In genomic region chr12:52010152-52010622, GRCh38 we compare ENCODE assay signal across 8 cellular contexts. TPM values are rescaled to one million over a fixed set of nuclear protein-coding genes. Genes with fewer than 3 reads are reported as not detected.
DNase-seq lines count a peak whose midpoint lies in the region; ATAC-seq, FAIRE-seq and TF ChIP-seq lines count a peak whose summit lies in the region.

No MANE protein-coding gene starts in this region.

- H3K4me3 Mint-ChIP-seq in Calu3 (ENCODE audit: low read depth, unreplicated experiment) = no peak overlapping the region

- peaks cover 13% of the 10 kb centered on the region for H3K27me3 Mint-ChIP-seq in Calu3 (ENCODE audit: unreplicated experiment)

- no peaks in the 10 kb centered on the region for H3K79me2 ChIP-seq in H1 (ENCODE audit: control insufficient read depth in 1 of 2, insufficient read depth in 2 of 2, low read length in 2 of 2)

- peak overlapping the region; percentile 22 for H4K5ac ChIP-seq in H1 (ENCODE audit: insufficient read length, low read depth, low read length)

- POLR2A ChIA-PET in H1 (lab: Charles Lee; ENCODE audit: partially characterized antibody) = interaction anchor here (0.8 to 2.2 kb wide), 8 partner anchors 9 to 116 kb away, joined by 3 to 24 read pairs (median 5); partner anchors contain the start of gene NR4A1

- H2BK15ac ChIP-seq in H1 (ENCODE audit: low read length) (no peak overlapping the region), mesenchymal stem cell (ENCODE audit: low read depth, poor library complexity, severe bottlenecking) (peak overlapping the region; percentile 80)

- 0 out of 2 replicates have a peak overlapping the region, but pooled peaks have one; percentile 9 for H2AFZ ChIP-seq in H1 (ENCODE audit: low read length)
- H2AFZ ChIP-seq in mesenchymal stem cell (ENCODE audit: low read depth, low read length) = no peak overlapping the region

- H3K9ac ChIP-seq in H1 (replicated peaks in 1 of 4; ENCODE audit: extremely low read depth in 1 of 4, low read depth in 3 of 4, low read length in 3 of 4) (no peak overlapping the region; a peak in 1 of 7 replicates), mesenchymal stem cell (ENCODE audit: low read length) (peak overlapping the region; percentile 85)

- H2BK20ac ChIP-seq in H1 (ENCODE audit: low read length) = 0 out of 2 replicates have a peak overlapping the region, but pooled peaks have one; percentile 23

- H4K20me1 ChIP-seq in H1 (replicated peaks in 1 of 2; ENCODE audit: control insufficient read depth in 1 of 2, insufficient read depth in 2 of 2, low read length in 2 of 2) = peaks cover 0 to 3% of the 10 kb centered on the region in 2 experiments

- peaks cover 5 to 45% (median 24%) of the 10 kb centered on the region in 4 experiments for H3K4me1 ChIP-seq in H1 (replicated peaks in 1 of 4; ENCODE audit: control insufficient read depth in 3 of 4, insufficient read depth in 4 of 4, low read length in 3 of 4)
- H3K4me1 ChIP-seq in mesenchymal stem cell (ENCODE audit: control insufficient read depth, insufficient read depth, low read depth, low read length) = peaks cover 44% of the 10 kb centered on the region
- peaks cover 0 to 31% (median 19%) of the 10 kb centered on the region in 4 donors for H3K4me1 ChIP-seq in transverse colon
- H3K4me1 ChIP-seq in foreskin keratinocyte = no peaks in the 10 kb centered on the region

- no TSS peak for BruUV-seq in Calu3 (replicated peaks; lab: Mats Ljungman, UMichigan)

- H3K4ac ChIP-seq in H1 (replicated peaks; ENCODE audit: insufficient read length, low read depth, low read length) = peak overlapping the region; percentile 1
- H3K4ac ChIP-seq in mesenchymal stem cell (ENCODE audit: low read depth in 1 of 2, low read length in 2 of 2) = peak overlapping the region; percentile 93 to 97

- H3K23ac ChIP-seq in H1 (ENCODE audit: insufficient read length) (no peak overlapping the region), mesenchymal stem cell (ENCODE audit: low read length in 2 of 2) (peak overlapping the region; percentile 45 to 71)

- no peak overlapping the region for H3K56ac ChIP-seq in H1 (replicated peaks; ENCODE audit: insufficient read length, low read depth, low read length)

- intact Hi-C loops in transverse colon (cut with DNase I; ENCODE audit: low total_unique reads) = no loop called here
- intact Hi-C loops in Calu3 (cut with micrococcal nuclease; ENCODE audit: unreplicated experiment) = no loop called here

- TF ChIP-seq POLR2A in H1 (IDR thresholded peaks at IDR 0.05; ENCODE audit: control extremely low read depth in 1 of 2, low read depth in 2 of 2, low read length in 2 of 2) (peak in 1 of 2 experiments; percentile 47; a peak in 1 of 3 replicates), transverse colon (IDR thresholded peaks at IDR 0.05) (peak; percentile 8)

- H3K9me3 ChIP-seq in H1 (ENCODE audit: insufficient read depth in 2 of 2, low read depth in 1 of 2, low read length in 1 of 2) = no peaks in the 10 kb centered on the region
- no peaks in the 10 kb centered on the region for H3K9me3 ChIP-seq in mesenchymal stem cell (ENCODE audit: control insufficient read depth, low read length)
- no peaks in the 10 kb centered on the region for H3K9me3 ChIP-seq in transverse colon

- H3K36me3 ChIP-seq in H1 (ENCODE audit: control insufficient read depth in 2 of 4, insufficient read depth in 4 of 4, low read length in 3 of 4) = no peaks in the 10 kb centered on the region; a peak in 1 of 8 replicates
- peaks cover 29 to 32% of the 10 kb centered on the region in 2 experiments for H3K36me3 ChIP-seq in mesenchymal stem cell (ENCODE audit: control insufficient read depth in 1 of 2, insufficient read depth in 2 of 2, low read depth in 1 of 2, low read length in 2 of 2)
- no peaks in the 10 kb centered on the region for H3K36me3 ChIP-seq in transverse colon

- FAIRE-seq in H1 (lab: Jason Lieb, UNC) (peak; percentile 32), D721Med (lab: Jason Lieb, UNC) (no peak)

- H2BK12ac ChIP-seq in H1 (ENCODE audit: low read depth, low read length) (peak overlapping the region; percentile 77; the same call in 1 of the 2 replicates), mesenchymal stem cell (ENCODE audit: low read length in 2 of 2) (peak overlapping the region; percentile 85 to 96)

- 35% methylated on average over 4 of the region's 11 CpGs; no CpG with 5 or more reads in 1 of the 2 experiments for WGBS in H1 (ENCODE audit: extremely low coverage in 1 of 2, insufficient coverage in 1 of 2, insufficient read length in 1 of 2, insufficient replicate concordance in 2 of 2, low coverage in 1 of 2, low lambda C conversion rate in 2 of 2, missing lambda C conversion rate in 1 of 2), 2 experiments
- WGBS in mesenchymal stem cell = 5% methylated on average over 11 of the region's 11 CpGs
- WGBS in transverse colon (ENCODE audit: low coverage in 1 of 2), 2 donors = 55% methylated on average over 9 of the region's 11 CpGs; no CpG with 5 or more reads in 1 of the 2 donors

- in situ Hi-C loops in transverse colon (cut with MboI; ENCODE audit: low pct_ligation_motif_present in 1 of 4, low pct_unique_long_range_greater_than_20kb in 1 of 4, low sequenced_read_pairs in 3 of 4) = no loop called here

- TF ChIP-seq EP300 in H1 (IDR thresholded peaks at IDR 0.05; ENCODE audit: borderline replicate concordance in 1 of 2, low read depth in 2 of 2, low read length in 2 of 2) (no peak; a peak in 1 of 3 replicates), transverse colon (IDR thresholded peaks at IDR 0.05; ENCODE audit: low read depth) (no peak)

- no peak for TF ChIP-seq CTCF in H1 (IDR thresholded peaks at IDR 0.05; ENCODE audit: control extremely low read depth in 1 of 3, insufficient read depth in 1 of 3, low read depth in 1 of 3, low read length in 3 of 3)
- no peak for TF ChIP-seq CTCF in transverse colon (IDR thresholded peaks at IDR 0.05)
- TF ChIP-seq CTCF in foreskin keratinocyte (conservative IDR thresholded peaks at IDR 0.05) = no peak
- TF ChIP-seq CTCF in Calu3 (IDR thresholded peaks at IDR 0.05; ENCODE audit: unreplicated experiment) = no peak
- no peak for TF ChIP-seq CTCF in D721Med (IDR thresholded peaks at IDR 0.05; ENCODE audit: insufficient read depth, missing control alignments)

- H3K9me3 Mint-ChIP-seq in Calu3 (ENCODE audit: low read depth, unreplicated experiment) = no peaks in the 10 kb centered on the region

- H2BK5ac ChIP-seq in H1 (ENCODE audit: low read depth, low read length) (no peak overlapping the region; the same call in 1 of the 2 replicates), mesenchymal stem cell (ENCODE audit: low read depth, low read length, poor library complexity, severe bottlenecking) (peak overlapping the region; percentile 37)

- H3K14ac ChIP-seq in H1 (ENCODE audit: insufficient read length) (peak overlapping the region; percentile 94), mesenchymal stem cell (ENCODE audit: low read length in 2 of 2) (peak overlapping the region in 1 of 2 experiments; percentile 70)

- H3K4me2 ChIP-seq in H1 (ENCODE audit: insufficient read depth in 1 of 2, low read depth in 2 of 2, low read length in 2 of 2) (peak overlapping the region; percentile 27 to 47), mesenchymal stem cell (ENCODE audit: low read length, poor library complexity, severe bottlenecking) (peak overlapping the region; percentile 7)

- H2BK120ac ChIP-seq in H1 (replicated peaks; ENCODE audit: low read depth, low read length) (no peak overlapping the region), mesenchymal stem cell (ENCODE audit: low read depth, low read length) (peak overlapping the region; percentile 74)

- H3K4me3 ChIP-seq in H1 (ENCODE audit: extremely low read depth in 1 of 4, insufficient read depth in 2 of 4, low read depth in 3 of 4, low read length in 4 of 4) (peak overlapping the region in 1 of 4 experiments; percentile 32; a peak in 1 of 8 replicates), mesenchymal stem cell (ENCODE audit: insufficient read depth in 1 of 2, low read depth in 1 of 2, low read length in 2 of 2) (peak overlapping the region in 1 of 2 experiments; percentile 68), transverse colon (peak overlapping the region in 1 of 4 donors; percentile 9)

- no peak overlapping the region for H2AK5ac ChIP-seq in H1 (ENCODE audit: low read depth, low read length)
- H2AK5ac ChIP-seq in mesenchymal stem cell (ENCODE audit: low read length, severe bottlenecking) = peak overlapping the region; percentile 70

- H3K18ac ChIP-seq in H1 (ENCODE audit: extremely low read depth, low read length) (peak overlapping the region; percentile 83), mesenchymal stem cell (ENCODE audit: low read depth in 1 of 2, low read length in 2 of 2) (peak overlapping the region; percentile 98 to 99)

- H3K79me1 ChIP-seq in H1 (ENCODE audit: low read depth, low read length) (no peaks in the 10 kb centered on the region), mesenchymal stem cell (replicated peaks; ENCODE audit: low read length, poor library complexity, severe bottlenecking) (peaks cover 10% of the 10 kb centered on the region)

- peaks cover 10% of the 10 kb centered on the region; the same call in 1 of the 2 replicates for H3K23me2 ChIP-seq in H1 (ENCODE audit: low read depth, low read length)

- no peak for TF ChIP-seq RAD21 in H1 (IDR thresholded peaks at IDR 0.05 in 1 of 2, conservative IDR thresholded peaks at IDR 0.05 in 1 of 2; ENCODE audit: low read depth in 2 of 2, low read length in 2 of 2)

- DNase-seq in NCI-H2227 (lab: John Stamatoyannopoulos, UW; ENCODE audit: unreplicated experiment) (peak; percentile 89), H1 (ENCODE audit: low read depth in 1 of 2, low spot score in 2 of 2) (peak; percentile 67 to 79), mesenchymal stem cell (peak; percentile 93), transverse colon (peak; percentile 52), foreskin keratinocyte (no peak), Calu3 (no peak), D721Med (ENCODE audit: insufficient read length, low spot score) (no peak), middle frontal gyrus (ENCODE audit: extremely low spot score, low spot score) (no peak)

- CTCF ChIA-PET in H1 (lab: Charles Lee; ENCODE audit: partially characterized antibody) (interaction anchor here (0.8 to 38.2 kb wide), 16 partner anchors 11 to 211 kb away, joined by 3 to 1249 read pairs (median 4); partner anchors contain the start of genes ATG101, NR4A1 and SMIM41), Calu3 (lab: Charles Lee) (interaction anchor here (0.6 kb wide), 1 partner anchor 86 kb away, joined by 3 read pairs; no protein-coding TSS in a partner anchor)

- peaks cover 18 to 64% (median 56%) of the 10 kb centered on the region in 4 experiments for H3K27me3 ChIP-seq in H1 (replicated peaks in 1 of 4; ENCODE audit: control insufficient read depth in 3 of 4, extremely low read depth in 1 of 4, insufficient read depth in 3 of 4, low read length in 3 of 4)
- H3K27me3 ChIP-seq in mesenchymal stem cell (ENCODE audit: control insufficient read depth in 1 of 2, insufficient read depth in 1 of 2, low read length in 2 of 2) = peaks cover 3 to 8% of the 10 kb centered on the region in 2 experiments
- peaks cover 38% of the 10 kb centered on the region for H3K27me3 ChIP-seq in transverse colon
- peaks cover 37% of the 10 kb centered on the region for H3K27me3 ChIP-seq in foreskin keratinocyte

- no peaks in the 10 kb centered on the region for H3K4me1 Mint-ChIP-seq in Calu3 (ENCODE audit: low read depth, unreplicated experiment)

- no peak overlapping the region for H3K27ac Mint-ChIP-seq in Calu3 (ENCODE audit: unreplicated experiment)

- no peak for ATAC-seq in foreskin keratinocyte

- no peak overlapping the region; the same call in 1 of the 2 replicates for H3K27ac ChIP-seq in H1 (ENCODE audit: low read depth, low read length)
- H3K27ac ChIP-seq in mesenchymal stem cell (ENCODE audit: low read length, poor library complexity, severe bottlenecking) = peak overlapping the region; percentile 87
- H3K27ac ChIP-seq in transverse colon = peak overlapping the region; percentile 78 to 91 (median 82)
- H3K27ac ChIP-seq in foreskin keratinocyte = no peak overlapping the region

- H4K91ac ChIP-seq in H1 (replicated peaks; ENCODE audit: insufficient read length, low read length) = no peak overlapping the region
- peak overlapping the region; percentile 99 for H4K91ac ChIP-seq in mesenchymal stem cell (ENCODE audit: low read length)

- H4K8ac ChIP-seq in H1 (ENCODE audit: extremely low read depth, insufficient read depth, low read length) = no peak overlapping the region
- peak overlapping the region; percentile 93 for H4K8ac ChIP-seq in mesenchymal stem cell (ENCODE audit: low read length)

- H3K36me3 Mint-ChIP-seq in Calu3 (ENCODE audit: insufficient read depth, unreplicated experiment) = no peaks in the 10 kb centered on the region

RNA-seq across cellular contexts. Expression of gene TAMALIN, which starts 3.4 kb away (rescaled TPM):
- total RNA-seq in H1 (2021; fragmentation: NEBNext Ultra II Directional; extraction: Animal tissue kit (Norgen Biotek cat#: 25700)) = 4.1 and 4.9 TPM in 2 replicates
- polyA plus RNA-seq in H1 (2011; rRNA removed) (2.6 and 3.2 TPM in 2 replicates), foreskin keratinocyte (0.12 and 0.15 TPM in 2 replicates)
- polyA plus RNA-seq in H1 (2011; cell fraction: cytosol; rRNA removed) = 3.5 TPM
- 4.6 TPM for polyA plus RNA-seq in H1 (2011; cell fraction: nucleus; rRNA removed)
- polyA plus RNA-seq in H1 (2012, experiment 1 of 2) = 3.1 to 5.3 TPM (median 5.1 TPM) in 4 replicates
- polyA plus RNA-seq in H1 (2012, experiment 2 of 2) = 7.8 TPM
- polyA plus RNA-seq in H1 (2013, experiment 1 of 2) = 2.1 TPM
- polyA plus RNA-seq in H1 (2013, experiment 2 of 2) = 2.2 TPM
- polyA minus RNA-seq in H1 (2011; rRNA and poly(A)+ RNA removed) = 2.1 and 5.8 TPM in 2 replicates
- 4.4 TPM for polyA minus RNA-seq in H1 (2011; cell fraction: cytosol; rRNA and poly(A)+ RNA removed)
- polyA minus RNA-seq in H1 (2011; cell fraction: nucleus; rRNA and poly(A)+ RNA removed) = 6.3 TPM
- polyA plus RNA-seq in mesenchymal stem cell (2013, experiment 1 of 2) = 17.3 TPM
- polyA plus RNA-seq in mesenchymal stem cell (2013, experiment 2 of 2) = 17.8 TPM
- total RNA-seq in transverse colon (10 to 100 TPM in 2 of 4 donors, 1 to 10 TPM in 2; 5.9 to 20.6 (median 9.7) TPM), foreskin keratinocyte (0.11 and 0.44 TPM in 2 replicates), Calu3 (2022) (0.34 TPM in 1 of 2 replicates, not detected in the other)

RNA-seq across cellular contexts. Expression of gene NR4A1, which starts 41.1 kb away (rescaled TPM):
- 18.7 and 19.3 TPM in 2 replicates for total RNA-seq in H1 (2021; fragmentation: NEBNext Ultra II Directional; extraction: Animal tissue kit (Norgen Biotek cat#: 25700))
- polyA plus RNA-seq in H1 (2011; rRNA removed) = 23.3 and 36.0 TPM in 2 replicates
- polyA plus RNA-seq in H1 (2011; cell fraction: cytosol; rRNA removed) = 17.3 TPM
- 42.1 TPM for polyA plus RNA-seq in H1 (2011; cell fraction: nucleus; rRNA removed)
- 13.7 to 17.2 TPM (median 14.8 TPM) in 4 replicates for polyA plus RNA-seq in H1 (2012, experiment 1 of 2)
- 12.5 TPM for polyA plus RNA-seq in H1 (2012, experiment 2 of 2)
- polyA plus RNA-seq in H1 (2013, experiment 1 of 2) = 19.7 TPM
- 19.0 TPM for polyA plus RNA-seq in H1 (2013, experiment 2 of 2)
- polyA minus RNA-seq in H1 (2011; rRNA and poly(A)+ RNA removed) = 5.1 and 8.0 TPM in 2 replicates
- polyA minus RNA-seq in H1 (2011; cell fraction: cytosol; rRNA and poly(A)+ RNA removed) = 14.5 TPM
- 11.1 TPM for polyA minus RNA-seq in H1 (2011; cell fraction: nucleus; rRNA and poly(A)+ RNA removed)
- 59.6 TPM for polyA plus RNA-seq in mesenchymal stem cell (2013, experiment 1 of 2)
- 43.8 TPM for polyA plus RNA-seq in mesenchymal stem cell (2013, experiment 2 of 2)
- 100 to 1,000 TPM in 1 of 4 donors, 10 to 100 TPM in 3; 50.7 to 102 (median 76.9) TPM for total RNA-seq in transverse colon
- 3.0 and 3.5 TPM in 2 replicates for total RNA-seq in foreskin keratinocyte
- 2.8 and 3.0 TPM in 2 replicates for polyA plus RNA-seq in foreskin keratinocyte
- 18.0 and 18.9 TPM in 2 replicates for total RNA-seq in Calu3 (2022)

RNA-seq across cellular contexts. Expression of gene ACVR1B, which starts 58.7 kb away (rescaled TPM):
- 13.5 and 16.0 TPM in 2 replicates for total RNA-seq in H1 (2021; fragmentation: NEBNext Ultra II Directional; extraction: Animal tissue kit (Norgen Biotek cat#: 25700))
- polyA plus RNA-seq in H1 (2011; rRNA removed) (19.2 and 24.7 TPM in 2 replicates), foreskin keratinocyte (7.3 and 7.4 TPM in 2 replicates)
- polyA plus RNA-seq in H1 (2011; cell fraction: cytosol; rRNA removed) = 19.1 TPM
- polyA plus RNA-seq in H1 (2011; cell fraction: nucleus; rRNA removed) = 18.9 TPM
- 12.9 to 19.5 TPM (median 17.3 TPM) in 4 replicates for polyA plus RNA-seq in H1 (2012, experiment 1 of 2)
- 9.5 TPM for polyA plus RNA-seq in H1 (2012, experiment 2 of 2)
- polyA plus RNA-seq in H1 (2013, experiment 1 of 2) = 10.3 TPM
- 11.9 TPM for polyA plus RNA-seq in H1 (2013, experiment 2 of 2)
- polyA minus RNA-seq in H1 (2011; rRNA and poly(A)+ RNA removed) = 20.8 and 23.4 TPM in 2 replicates
- 12.9 TPM for polyA minus RNA-seq in H1 (2011; cell fraction: cytosol; rRNA and poly(A)+ RNA removed)
- polyA minus RNA-seq in H1 (2011; cell fraction: nucleus; rRNA and poly(A)+ RNA removed) = 14.2 TPM
- polyA plus RNA-seq in mesenchymal stem cell (2013, experiment 1 of 2) = 13.6 TPM
- 13.2 TPM for polyA plus RNA-seq in mesenchymal stem cell (2013, experiment 2 of 2)
- total RNA-seq in transverse colon (10 to 100 TPM; 22.5 to 96.9 (median 68.7) TPM), foreskin keratinocyte (14.0 and 14.3 TPM in 2 replicates), Calu3 (2022) (16.3 and 17.3 TPM in 2 replicates)

RNA-seq across cellular contexts. Expression of gene ATG101, which starts 59.6 kb away (rescaled TPM):
- 48.9 and 49.8 TPM in 2 replicates for total RNA-seq in H1 (2021; fragmentation: NEBNext Ultra II Directional; extraction: Animal tissue kit (Norgen Biotek cat#: 25700))
- 55.9 and 64.9 TPM in 2 replicates for polyA plus RNA-seq in H1 (2011; rRNA removed)
- polyA plus RNA-seq in H1 (2011; cell fraction: cytosol; rRNA removed) = 105 TPM
- 55.5 TPM for polyA plus RNA-seq in H1 (2011; cell fraction: nucleus; rRNA removed)
- polyA plus RNA-seq in H1 (2012, experiment 1 of 2) = 46.4 to 65.2 TPM (median 63.9 TPM) in 4 replicates
- polyA plus RNA-seq in H1 (2012, experiment 2 of 2) = 60.3 TPM
- 25.2 TPM for polyA plus RNA-seq in H1 (2013, experiment 1 of 2)
- polyA plus RNA-seq in H1 (2013, experiment 2 of 2) = 27.1 TPM
- polyA minus RNA-seq in H1 (2011; rRNA and poly(A)+ RNA removed) = 44.4 and 61.4 TPM in 2 replicates
- polyA minus RNA-seq in H1 (2011; cell fraction: cytosol; rRNA and poly(A)+ RNA removed) = 20.8 TPM
- polyA minus RNA-seq in H1 (2011; cell fraction: nucleus; rRNA and poly(A)+ RNA removed) = 15.7 TPM
- polyA plus RNA-seq in mesenchymal stem cell (2013, experiment 1 of 2) = 38.1 TPM
- polyA plus RNA-seq in mesenchymal stem cell (2013, experiment 2 of 2) = 37.4 TPM
- total RNA-seq in transverse colon = 10 to 100 TPM; 15.7 to 64.1 (median 51.6) TPM
- total RNA-seq in foreskin keratinocyte = 62.5 and 66.1 TPM in 2 replicates
- 77.8 and 83.1 TPM in 2 replicates for polyA plus RNA-seq in foreskin keratinocyte
- total RNA-seq in Calu3 (2022) = 32.8 and 35.0 TPM in 2 replicates

Comparison
In these comparisons a context has a peak if more than half of its experiments do, and no peak if none do; other contexts are left out.
1. DNase-seq: peak in NCI-H2227 (single experiment), H1 (2 of 2), mesenchymal stem cell (single experiment) and transverse colon (single experiment); none in foreskin keratinocyte (0 of 2), Calu3 (single experiment), D721Med (single experiment) and middle frontal gyrus (single experiment).
2. H3K27ac ChIP-seq: peak in mesenchymal stem cell (single experiment) and transverse colon (4 of 4); none in H1 (single experiment) and foreskin keratinocyte (single experiment).